25 cellular contexts compared by ENCODE assay signal in genomic region chr1:152466217-152466616, GRCh38. TPM values are rescaled to one million over a fixed set of nuclear protein-coding genes. Genes with fewer than 3 reads are reported as not detected.
"Had no signal": no experiment of that assay in that cellular context is flagged by ENCODE, and none has a peak within 500 bp of the region (broad histone marks: within the 10 kb centered on the region; RNA-seq: fewer than 3 reads in every experiment).

No MANE protein-coding gene starts in this region.

- H3K36me3 ChIP-seq: SJCRH30 had no signal

- H3K27ac ChIP-seq: KMS-11, RWPE1, SJCRH30 had no signal

- H3K27me3 ChIP-seq: SJCRH30 had no signal

- H3K4me1 ChIP-seq: SJCRH30 had no signal

- ATAC-seq: HepG2, SK-N-SH treated with all-trans-retinoic acid at 6 μM for 48 hours had no signal

- H3K9me3 ChIP-seq: SJCRH30 had no signal

- DNase-seq: IMR-90, Kasumi-1, MV-4-11, NCI-H1048, NCI-H1105, NCI-H1417, NCI-H1436 treated with DMSO at 0.1 percent for 48 hours, NCI-H1694, NCI-H187 treated with DMSO at 0.1 percent for 48 hours, NCI-H2029 treated with DMSO at 0.1 percent for 48 hours, NCI-H2171 treated with DMSO at 0.1 percent for 48 hours, NCI-H2227 treated with DMSO at 0.1 percent for 48 hours, NCI-H524 treated with DMSO at 0.1 percent for 48 hours, NCI-H69, NCI-H774, SHP77, SJCRH30, T-helper 1 cell had no signal

- H3K4me3 ChIP-seq: SJCRH30 had no signal

- H3K4me2 ChIP-seq: KMS-11 had no signal

- FAIRE-seq: HepG2 had no signal

- H3K9ac ChIP-seq: KMS-11 had no signal

RNA-seq across cellular contexts. Expression of gene LCE5A, which starts 44.4 kb away (rescaled TPM):
- total RNA-seq: HepG2, HT1080, IMR-90, M059J, NCI-H460, SJCRH30 had no signal
- polyA plus RNA-seq: HepG2, IMR-90 had no signal

RNA-seq across cellular contexts. Expression of gene CRCT1, which starts 48.1 kb away (rescaled TPM):
- total RNA-seq: HepG2, HT1080, IMR-90, M059J, NCI-H460, SJCRH30 had no signal
- polyA plus RNA-seq: HepG2, IMR-90 had no signal

RNA-seq across cellular contexts. Expression of gene CRNN, which starts 52.2 kb away (rescaled TPM):
- total RNA-seq: HepG2, HT1080, IMR-90, M059J, NCI-H460, SJCRH30 had no signal
- polyA plus RNA-seq: HepG2, IMR-90 had no signal
